In the genomic region with DNA sequence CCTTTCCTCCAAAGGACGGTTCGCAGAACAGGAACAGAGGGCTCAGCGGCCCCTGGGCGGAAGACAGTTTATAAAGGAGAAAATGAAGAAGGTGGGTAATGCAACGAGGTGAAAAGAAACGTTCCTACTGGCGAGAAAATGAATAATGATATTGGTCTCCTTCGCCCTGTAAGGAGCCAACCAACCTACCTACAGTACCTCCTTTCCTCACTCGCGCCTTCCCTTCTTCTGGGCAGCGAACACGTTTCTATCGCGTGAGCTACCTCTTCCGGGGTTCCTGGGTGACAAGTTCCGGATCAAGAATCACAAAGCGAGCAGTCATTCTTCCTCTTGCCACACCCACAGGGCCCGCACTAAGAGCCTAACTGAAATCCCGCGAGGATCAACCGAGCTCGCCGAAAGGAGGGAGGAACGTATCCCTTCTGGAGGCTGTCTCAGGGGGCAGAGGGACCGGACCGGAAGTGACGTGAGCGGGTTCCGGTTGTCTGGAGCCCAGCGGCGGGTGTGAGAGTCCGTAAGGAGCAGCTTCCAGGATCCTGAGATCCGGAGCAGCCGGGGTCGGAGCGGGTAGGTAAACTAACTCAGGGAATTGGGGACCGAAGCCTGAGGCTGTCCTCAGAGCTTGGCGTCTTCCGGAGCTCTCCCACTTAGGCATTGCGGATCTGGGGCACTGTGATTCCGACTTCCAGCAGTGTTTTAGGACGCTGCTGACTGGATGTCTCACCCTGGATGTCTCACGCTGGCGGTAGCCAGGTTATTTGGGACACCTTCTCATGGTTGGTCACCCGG, we compare ENCODE assay signal across 1 cellular context.
TF ChIP-seq lines count a peak whose summit lies in the region.

PTRH2 (minus strand) TSS at position 249 of the 789 bp plus-strand sequence. CDS start 9,452 bp downstream, outside the sequence.
VMP1 (plus strand) TSS at position 473 of the 789 bp plus-strand sequence. CDS start 23,793 bp downstream, outside the sequence.

TF ChIP-seq in HepG2, 621 proteins besides CTCF, POLR2A, EP300 and RAD21 (continued from another document and continues in another):
- TF ChIP-seq ZNF407 (CRISPR knock-in tag; IDR thresholded peaks at IDR 0.05; ENCODE audit: not compliant biosample characterization) (no peak), RORA (CRISPR knock-in tag; IDR thresholded peaks at IDR 0.05) (no peak), RFX3 (CRISPR knock-in tag; IDR thresholded peaks at IDR 0.05) (0 out of 2 replicates have a peak, but pooled peaks have one; percentile 20), HDAC6 (IDR thresholded peaks at IDR 0.05; ENCODE audit: low read depth, low read length) (no peak), ZFYVE20 (CRISPR knock-in tag; IDR thresholded peaks at IDR 0.05; ENCODE audit: borderline replicate concordance, low read depth) (0 out of 2 replicates have a peak, but pooled peaks have one; percentile 30), SP1 (IDR thresholded peaks at IDR 0.05) (no peak), SP1 (CRISPR knock-in tag; IDR thresholded peaks at IDR 0.05) (peak; percentile 40; the same call in 1 of the 2 replicates), ISX (CRISPR knock-in tag; conservative IDR thresholded peaks at IDR 0.05) (no peak), KDM6A (CRISPR knock-in tag; IDR thresholded peaks at IDR 0.05; ENCODE audit: low read depth) (no peak), FOXC1 (CRISPR knock-in tag; IDR thresholded peaks at IDR 0.05; ENCODE audit: borderline replicate concordance) (peak; percentile 97), SMARCC2 (IDR thresholded peaks at IDR 0.05) (no peak), HNRNPK (IDR thresholded peaks at IDR 0.05; ENCODE audit: low read depth, low read length, poor library complexity, severe bottlenecking) (no peak), ZNF143 (CRISPR knock-in tag; IDR thresholded peaks at IDR 0.05) (peak; percentile 16; the same call in 1 of the 2 replicates), ZNF629 (CRISPR knock-in tag; conservative IDR thresholded peaks at IDR 0.05) (no peak), NR1H2 (CRISPR knock-in tag; IDR thresholded peaks at IDR 0.05; ENCODE audit: borderline replicate concordance, low read depth) (no peak), RBAK (CRISPR knock-in tag; IDR thresholded peaks at IDR 0.05) (0 out of 2 replicates have a peak, but pooled peaks have one; percentile 35), NCOA1 (CRISPR knock-in tag; IDR thresholded peaks at IDR 0.05) (peak; percentile 72; the same call in 1 of the 2 replicates), PLSCR1 (CRISPR knock-in tag; IDR thresholded peaks at IDR 0.05; ENCODE audit: borderline replicate concordance) (no peak), ZNF563 (CRISPR knock-in tag; IDR thresholded peaks at IDR 0.05) (peak; percentile 75), HMG20B (CRISPR knock-in tag; conservative IDR thresholded peaks at IDR 0.05) (0 out of 2 replicates have a peak, but pooled peaks have one; percentile 71), ZNF337 (CRISPR knock-in tag; IDR thresholded peaks at IDR 0.05; ENCODE audit: borderline replicate concordance, low read depth) (no peak), HNRNPL (IDR thresholded peaks at IDR 0.05; ENCODE audit: low read depth, low read length) (no peak), ZNF546 (CRISPR knock-in tag; conservative IDR thresholded peaks at IDR 0.05) (peak; percentile 38; the same call in 1 of the 2 replicates), ZNF136 (CRISPR knock-in tag; IDR thresholded peaks at IDR 0.05; ENCODE audit: low read depth) (peak; percentile 72; the same call in 1 of the 2 replicates), GPN1 (CRISPR knock-in tag; IDR thresholded peaks at IDR 0.05; ENCODE audit: borderline replicate concordance) (no peak), ZNF891 (CRISPR knock-in tag; IDR thresholded peaks at IDR 0.05) (no peak; the same call in 1 of the 2 replicates), CREB3 (CRISPR knock-in tag; IDR thresholded peaks at IDR 0.05) (no peak), TAF1 (CRISPR knock-in tag; IDR thresholded peaks at IDR 0.05) (peak; percentile 93), KLF12 (CRISPR knock-in tag; IDR thresholded peaks at IDR 0.05; ENCODE audit: borderline replicate concordance) (peak; percentile 74; the same call in 1 of the 2 replicates), ARID2 (CRISPR knock-in tag; IDR thresholded peaks at IDR 0.05; ENCODE audit: borderline replicate concordance) (0 out of 2 replicates have a peak, but pooled peaks have one; percentile 79), HOMEZ (CRISPR knock-in tag; IDR thresholded peaks at IDR 0.05; ENCODE audit: low read depth) (peak; percentile 96), ZNF567 (CRISPR knock-in tag; IDR thresholded peaks at IDR 0.05; ENCODE audit: borderline replicate concordance) (peak; percentile 13; the same call in 1 of the 2 replicates), NCOA2 (CRISPR knock-in tag; IDR thresholded peaks at IDR 0.05) (peak; percentile 66; the same call in 1 of the 2 replicates), SETDB1 (CRISPR knock-in tag; IDR thresholded peaks at IDR 0.05; ENCODE audit: borderline replicate concordance) (no peak), ZNF556 (CRISPR knock-in tag; IDR thresholded peaks at IDR 0.05; ENCODE audit: borderline replicate concordance) (peak; percentile 93), SAP130 (CRISPR knock-in tag; IDR thresholded peaks at IDR 0.05; ENCODE audit: low read depth) (peak; percentile 99), KMT2A (CRISPR knock-in tag; IDR thresholded peaks at IDR 0.05) (peak; percentile 90), LBX2 (CRISPR knock-in tag; IDR thresholded peaks at IDR 0.05; ENCODE audit: borderline replicate concordance) (no peak; the same call in 1 of the 2 replicates), MXI1 (IDR thresholded peaks at IDR 0.05; ENCODE audit: borderline replicate concordance, low read depth, low read length) (peak; percentile 99; the same call in 2 of the 3 replicates)
- TF ChIP-seq, protein P1, sequence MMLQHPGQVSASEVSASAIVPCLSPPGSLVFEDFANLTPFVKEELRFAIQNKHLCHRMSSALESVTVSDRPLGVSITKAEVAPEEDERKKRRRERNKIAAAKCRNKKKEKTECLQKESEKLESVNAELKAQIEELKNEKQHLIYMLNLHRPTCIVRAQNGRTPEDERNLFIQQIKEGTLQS (CRISPR knock-in tag; IDR thresholded peaks at IDR 0.05), result 0 out of 2 replicates have a peak, but pooled peaks have one; percentile 42
- TF ChIP-seq, protein P2, sequence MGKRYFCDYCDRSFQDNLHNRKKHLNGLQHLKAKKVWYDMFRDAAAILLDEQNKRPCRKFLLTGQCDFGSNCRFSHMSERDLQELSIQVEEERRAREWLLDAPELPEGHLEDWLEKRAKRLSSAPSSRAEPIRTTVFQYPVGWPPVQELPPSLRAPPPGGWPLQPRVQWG (CRISPR knock-in tag; IDR thresholded peaks at IDR 0.05; ENCODE audit: borderline replicate concordance, low read depth), result no peak
- TF ChIP-seq, protein P3, sequence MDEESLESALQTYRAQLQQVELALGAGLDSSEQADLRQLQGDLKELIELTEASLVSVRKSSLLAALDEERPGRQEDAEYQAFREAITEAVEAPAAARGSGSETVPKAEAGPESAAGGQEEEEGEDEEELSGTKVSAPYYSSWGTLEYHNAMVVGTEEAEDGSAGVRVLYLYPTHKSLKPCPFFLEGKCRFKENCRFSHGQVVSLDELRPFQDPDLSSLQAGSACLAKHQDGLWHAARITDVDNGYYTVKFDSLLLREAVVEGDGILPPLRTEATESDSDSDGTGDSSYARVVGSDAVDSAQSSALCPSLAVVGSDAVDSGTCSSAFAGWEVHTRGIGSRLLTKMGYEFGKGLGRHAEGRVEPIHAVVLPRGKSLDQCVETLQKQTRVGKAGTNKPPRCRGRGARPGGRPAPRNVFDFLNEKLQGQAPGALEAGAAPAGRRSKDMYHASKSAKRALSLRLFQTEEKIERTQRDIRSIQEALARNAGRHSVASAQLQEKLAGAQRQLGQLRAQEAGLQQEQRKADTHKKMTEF (CRISPR knock-in tag; IDR thresholded peaks at IDR 0.05), result peak; percentile 83
- TF ChIP-seq, protein P4, sequence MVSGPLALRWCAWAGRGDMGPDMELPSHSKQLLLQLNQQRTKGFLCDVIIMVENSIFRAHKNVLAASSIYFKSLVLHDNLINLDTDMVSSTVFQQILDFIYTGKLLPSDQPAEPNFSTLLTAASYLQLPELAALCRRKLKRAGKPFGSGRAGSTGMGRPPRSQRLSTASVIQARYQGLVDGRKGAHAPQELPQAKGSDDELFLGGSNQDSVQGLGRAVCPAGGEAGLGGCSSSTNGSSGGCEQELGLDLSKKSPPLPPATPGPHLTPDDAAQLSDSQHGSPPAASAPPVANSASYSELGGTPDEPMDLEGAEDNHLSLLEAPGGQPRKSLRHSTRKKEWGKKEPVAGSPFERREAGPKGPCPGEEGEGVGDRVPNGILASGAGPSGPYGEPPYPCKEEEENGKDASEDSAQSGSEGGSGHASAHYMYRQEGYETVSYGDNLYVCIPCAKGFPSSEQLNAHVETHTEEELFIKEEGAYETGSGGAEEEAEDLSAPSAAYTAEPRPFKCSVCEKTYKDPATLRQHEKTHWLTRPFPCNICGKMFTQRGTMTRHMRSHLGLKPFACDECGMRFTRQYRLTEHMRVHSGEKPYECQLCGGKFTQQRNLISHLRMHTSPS (CRISPR knock-in tag; IDR thresholded peaks at IDR 0.05; ENCODE audit: low read depth), result peak; percentile 55; the same call in 1 of the 2 replicates
